In the genomic region with DNA sequence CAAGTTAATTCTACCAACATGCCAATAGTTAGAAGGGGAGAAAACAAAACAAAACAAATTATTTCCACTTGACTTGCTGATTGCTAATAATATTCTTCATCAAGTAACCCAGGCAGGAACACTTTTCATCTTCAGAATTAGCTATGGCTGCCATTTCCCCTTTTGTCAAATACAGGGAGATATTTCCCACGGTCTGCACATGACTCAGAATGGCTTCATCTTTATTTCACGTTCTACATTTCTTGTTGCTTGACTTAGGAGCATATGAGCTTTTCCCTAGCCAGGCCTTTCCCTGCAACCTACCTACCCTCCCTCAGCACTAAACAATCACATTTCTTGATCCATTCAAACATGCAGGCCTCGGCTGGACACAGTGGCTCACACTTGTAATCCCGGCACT, we compare ENCODE assay signal across 20 cellular contexts. TPM values are rescaled to one million over a fixed set of nuclear protein-coding genes. Genes with fewer than 3 reads are reported as not detected.
DNase-seq lines count a peak whose midpoint lies in the region; ATAC-seq and TF ChIP-seq lines count a peak whose summit lies in the region.
"Had no signal": no experiment of that assay in that cellular context is flagged by ENCODE, and none has a peak within 500 bp of the region (broad histone marks: within the 10 kb centered on the region; RNA-seq: fewer than 3 reads in every experiment).

No MANE protein-coding gene starts in this region.

- ATAC-seq in left ventricle myocardium superior (peak; percentile 8), Right ventricle myocardium inferior (no peak), RWPE2 (ENCODE audit: low read depth) (peak; percentile 65; the same call in 2 of the 3 replicates), GM18502 (IDR thresholded peaks at IDR 0.05; ENCODE audit: poor library complexity, unreplicated experiment) (no peak), HG03097 (IDR thresholded peaks at IDR 0.05; ENCODE audit: low FRiP score, unreplicated experiment) (no peak)

- no peak for DNase-seq in left ventricle myocardium superior
- DNase-seq in Right ventricle myocardium inferior (ENCODE audit: missing footprints) = no peak
- DNase-seq in RWPE2 (ENCODE audit: low spot score) = no peak
- DNase-seq in fibroblast of mammary gland (ENCODE audit: low read depth) = peak; percentile 19
- DNase-seq in Peyer's patch = no peak
- DNase-seq in stimulated activated CD4-positive, alpha-beta T cell treated with anti-CD3 and anti-CD28 coated beads, Interleukin-4, amount 100 ng/mL, for 1 hour = no peak
- DNase-seq: activated CD4-positive, alpha-beta T cell treated with anti-CD3 and anti-CD28 coated beads for 48 hours; effector memory CD4-positive, alpha-beta T cell; left cardiac atrium; MM.1S; naive B cell; NCI-H1694; NCI-H2171; stimulated activated CD4-positive, alpha-beta T cell treated with anti-CD3 and anti-CD28 coated beads, Interleukin-12 subunit alpha, Interleukin-12 subunit beta, amount 100 ng/mL, for 4 hours; T-helper 2 cell had no signal

- TF ChIP-seq POLR2A in Peyer's patch (IDR thresholded peaks at IDR 0.05) = no peak

- H3K27me3 ChIP-seq in RWPE2 (ENCODE audit: insufficient read depth, poor library complexity, severe bottlenecking) (no peaks in the 10 kb centered on the region), Peyer's patch (no peaks in the 10 kb centered on the region)

- H3K9me3 ChIP-seq in RWPE2 (ENCODE audit: severe bottlenecking) (no peaks in the 10 kb centered on the region), Peyer's patch (no peaks in the 10 kb centered on the region)

- peak overlapping the region; percentile 28 for H3K27ac ChIP-seq in RWPE2 (ENCODE audit: poor library complexity, severe bottlenecking)
- H3K27ac ChIP-seq in Peyer's patch = no peak overlapping the region
- H3K27ac ChIP-seq: BLaER1 treated with 17β-estradiol and CSF1 and Interleukin-3, amounts not matched to agents 10 nM and 100 nM; SK-N-MC; tibial nerve had no signal

- intact Hi-C loops in left ventricle myocardium superior (cut with micrococcal nuclease) (no loop called here), Right ventricle myocardium inferior (cut with DNase I) (no loop called here)

- TF ChIP-seq CTCF in RWPE2 (IDR thresholded peaks at IDR 0.05; ENCODE audit: poor library complexity, severe bottlenecking) (no peak), fibroblast of mammary gland (conservative IDR thresholded peaks at IDR 0.05; ENCODE audit: control insufficient read depth, insufficient read depth, low read depth, low read length) (no peak), Peyer's patch (IDR thresholded peaks at IDR 0.05) (no peak)

- H3K4me1 ChIP-seq in RWPE2 (ENCODE audit: insufficient read depth, poor library complexity, severe bottlenecking) = peaks cover 25% of the 10 kb centered on the region
- peaks cover 0 to 15% (median 0%) of the 10 kb centered on the region in 4 donors for H3K4me1 ChIP-seq in Peyer's patch
- H3K4me1 ChIP-seq: tibial nerve had no signal

- H3K36me3 ChIP-seq in RWPE2 (ENCODE audit: low read depth) (no peaks in the 10 kb centered on the region), Peyer's patch (no peaks in the 10 kb centered on the region)
- H3K36me3 ChIP-seq: BLaER1 treated with 17β-estradiol and CSF1 and Interleukin-3, amounts not matched to agents 10 nM and 100 nM; tibial nerve had no signal

- no peak overlapping the region for H3K4me3 ChIP-seq in RWPE2 (ENCODE audit: severe bottlenecking)
- H3K4me3 ChIP-seq in fibroblast of mammary gland (ENCODE audit: control insufficient read depth, low read depth, low read length) = no peak overlapping the region
- no peak overlapping the region for H3K4me3 ChIP-seq in Peyer's patch
- H3K4me3 ChIP-seq: BLaER1 treated with 17β-estradiol and CSF1 and Interleukin-3, amounts not matched to agents 10 nM and 100 nM; SK-N-MC; tibial nerve had no signal

RNA-seq across cellular contexts. Expression of a gene that starts 6.5 kb away (rescaled TPM):
- total RNA-seq in left ventricle myocardium superior = 72.6 TPM
- total RNA-seq in Right ventricle myocardium inferior = 50.6 TPM
- 10 to 100 TPM in 1 of 4 donors, 1 to 10 TPM in 3; 2.5 to 16.5 (median 8.0) TPM for total RNA-seq in Peyer's patch

RNA-seq across cellular contexts. Expression of a gene that starts 54.8 kb away (rescaled TPM):
- 32.2 TPM for total RNA-seq in left ventricle myocardium superior
- 20.2 TPM for total RNA-seq in Right ventricle myocardium inferior
- 100 to 1,000 TPM in 3 of 4 donors, 10 to 100 TPM in 1; 29.7 to 159 (median 120) TPM for total RNA-seq in Peyer's patch

Comparison
In these comparisons a context has a peak if more than half of its experiments do, and no peak if none do; other contexts are left out.
1. ATAC-seq: peak in left ventricle myocardium superior (single experiment) and RWPE2 (single experiment); none in Right ventricle myocardium inferior (single experiment), GM18502 (single experiment) and HG03097 (single experiment).